ENCODE assay signal across 8 cellular contexts in the genomic region with DNA sequence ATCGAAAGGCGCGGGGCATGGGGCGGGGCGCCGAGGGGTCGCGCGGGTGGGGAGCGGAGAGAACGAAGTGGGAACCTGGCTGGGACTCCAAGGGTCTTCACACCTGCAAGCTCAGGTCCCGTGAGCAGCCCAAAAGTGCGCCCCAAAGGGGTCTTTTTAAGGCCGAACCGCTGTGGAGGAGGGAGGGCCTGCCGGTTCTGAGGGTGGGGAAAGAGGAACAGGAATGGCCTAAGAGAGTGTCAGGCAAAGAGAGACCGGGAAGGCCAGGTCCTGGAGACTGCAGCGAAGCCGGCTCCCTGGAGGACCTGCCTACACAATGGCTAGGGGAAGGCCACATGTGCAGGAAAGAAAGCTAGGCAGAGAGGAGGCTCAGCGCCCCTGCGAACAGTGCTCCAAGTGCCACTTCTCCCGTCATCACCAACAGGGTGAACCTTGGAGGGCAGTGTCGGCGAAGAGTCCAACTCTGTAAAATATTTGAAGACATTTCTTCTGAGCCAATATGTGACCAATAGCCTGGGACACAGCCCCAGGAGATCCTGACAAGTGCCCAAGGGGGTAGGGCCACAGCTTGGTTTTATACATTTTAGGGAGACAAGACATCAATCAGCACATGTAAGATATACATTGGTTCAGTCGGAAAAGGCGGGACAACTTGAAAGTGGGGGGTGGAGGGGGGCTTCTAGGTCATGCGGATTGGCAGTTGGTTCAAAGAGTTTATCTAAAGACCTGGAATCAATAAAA. TPM values are rescaled to one million over a fixed set of nuclear protein-coding genes. Genes with fewer than 3 reads are reported as not detected.
A peak's percentile ranks its signal among the peaks of the same experiment; 100 is the strongest.
DNase-seq lines count a peak whose midpoint lies in the region; ATAC-seq and TF ChIP-seq lines count a peak whose summit lies in the region.

No MANE protein-coding gene starts in this region.

- TF ChIP-seq CTCF in esophagus squamous epithelium (IDR thresholded peaks at IDR 0.05) = no peak
- no peak for TF ChIP-seq CTCF in GM13976 (IDR thresholded peaks at IDR 0.05; ENCODE audit: borderline replicate concordance, control extremely low read depth, extremely low read depth, insufficient read depth, missing control alignments)

- in situ Hi-C loops in GM13976 (cut with MboI; ENCODE audit: low sequenced_read_pairs, unreplicated experiment) = no loop called here

- 18 to 41% methylated on average over 12 to 19 of the region's 27 CpGs for WGBS in esophagus squamous epithelium, 2 donors

- intact Hi-C loops in esophagus squamous epithelium (cut with DNase I) = no loop called here

- H3K27ac ChIP-seq in esophagus squamous epithelium = peak overlapping the region; percentile 87 to 98 (median 98)

- H3K27me3 ChIP-seq in esophagus squamous epithelium = no peaks in the 10 kb centered on the region

- TF ChIP-seq POLR2A in esophagus squamous epithelium (IDR thresholded peaks at IDR 0.05) = no peak

- peaks cover 31 to 65% (median 46%) of the 10 kb centered on the region in 3 donors for H3K4me1 ChIP-seq in esophagus squamous epithelium

- H3K4me1 Mint-ChIP-seq in T-helper 2 cell treated with Interferon-gamma antibody and Interleukin-4, amounts not matched to agents 5 μg/mL and 100 μg/mL, for 36 hours (ENCODE audit: low read depth) = peaks cover 23% of the 10 kb centered on the region
- H3K4me1 Mint-ChIP-seq in natural killer cell treated with Interleukin-12 subunit alpha and Interleukin-12 subunit beta and Interleukin-15 and Interleukin-18, amount 100 ng/mL, for 72 hours (ENCODE audit: low read depth in 2 of 2) = peaks cover 25 to 30% of the 10 kb centered on the region in 2 donors

- H3K36me3 ChIP-seq in esophagus squamous epithelium = peaks cover 0 to 4% (median 0%) of the 10 kb centered on the region in 3 donors

- no peaks in the 10 kb centered on the region for H3K9me3 ChIP-seq in esophagus squamous epithelium

- ATAC-seq in natural killer cell treated with Interleukin-12 subunit alpha and Interleukin-12 subunit beta and Interleukin-15 and Interleukin-18, amount 100 ng/mL, for 72 hours = no peak
- ATAC-seq in GM21381 (IDR thresholded peaks at IDR 0.05; ENCODE audit: unreplicated experiment) (no peak), GM21737 (IDR thresholded peaks at IDR 0.05; ENCODE audit: unreplicated experiment) (no peak)

- H3K9me3 Mint-ChIP-seq in T-helper 2 cell treated with Interferon-gamma antibody and Interleukin-4, amounts not matched to agents 5 μg/mL and 100 μg/mL, for 36 hours = no peaks in the 10 kb centered on the region
- no peaks in the 10 kb centered on the region for H3K9me3 Mint-ChIP-seq in natural killer cell treated with Interleukin-12 subunit alpha and Interleukin-12 subunit beta and Interleukin-15 and Interleukin-18, amount 100 ng/mL, for 72 hours

- peak overlapping the region; percentile 72 for H3K27ac Mint-ChIP-seq in T-helper 2 cell treated with Interferon-gamma antibody and Interleukin-4, amounts not matched to agents 5 μg/mL and 100 μg/mL, for 36 hours
- H3K27ac Mint-ChIP-seq in natural killer cell treated with Interleukin-12 subunit alpha and Interleukin-12 subunit beta and Interleukin-15 and Interleukin-18, amount 100 ng/mL, for 72 hours = no peak overlapping the region

- peak overlapping the region; percentile 82 to 100 (median 95) for H3K4me3 ChIP-seq in esophagus squamous epithelium

- H3K4me3 Mint-ChIP-seq in T-helper 2 cell treated with Interferon-gamma antibody and Interleukin-4, amounts not matched to agents 5 μg/mL and 100 μg/mL, for 36 hours = peak overlapping the region; percentile 79
- H3K4me3 Mint-ChIP-seq in natural killer cell treated with Interleukin-12 subunit alpha and Interleukin-12 subunit beta and Interleukin-15 and Interleukin-18, amount 100 ng/mL, for 72 hours = peak overlapping the region; percentile 71

- peaks cover 2% of the 10 kb centered on the region for H3K36me3 Mint-ChIP-seq in T-helper 2 cell treated with Interferon-gamma antibody and Interleukin-4, amounts not matched to agents 5 μg/mL and 100 μg/mL, for 36 hours (ENCODE audit: low read depth)
- H3K36me3 Mint-ChIP-seq in natural killer cell treated with Interleukin-12 subunit alpha and Interleukin-12 subunit beta and Interleukin-15 and Interleukin-18, amount 100 ng/mL, for 72 hours = no peaks in the 10 kb centered on the region

- no peaks in the 10 kb centered on the region for H3K27me3 Mint-ChIP-seq in T-helper 2 cell treated with Interferon-gamma antibody and Interleukin-4, amounts not matched to agents 5 μg/mL and 100 μg/mL, for 36 hours (ENCODE audit: low read depth)
- no peaks in the 10 kb centered on the region for H3K27me3 Mint-ChIP-seq in natural killer cell treated with Interleukin-12 subunit alpha and Interleukin-12 subunit beta and Interleukin-15 and Interleukin-18, amount 100 ng/mL, for 72 hours

- no peak for DNase-seq in T-helper 2 cell treated with Interferon-gamma antibody and Interleukin-4, amounts not matched to agents 5 μg/mL and 100 μg/mL, for 36 hours (ENCODE audit: low spot score)
- DNase-seq in T-helper 2 cell (no peak), SHP77 treated with DMSO at 0.1 percent for 48 hours (lab: John Stamatoyannopoulos, UW) (peak; percentile 11), esophagus squamous epithelium (lab: John Stamatoyannopoulos, UW) (no peak), GM13976 (ENCODE audit: low spot score) (no peak)
- no peak for DNase-seq in natural killer cell treated with Interleukin-12 subunit alpha and Interleukin-12 subunit beta and Interleukin-15 and Interleukin-18, amount 100 ng/mL, for 72 hours (ENCODE audit: low spot score)

RNA-seq across cellular contexts. Expression of a gene that starts 0.7 kb away (rescaled TPM):
- total RNA-seq in esophagus squamous epithelium = 10 to 100 TPM; 42.5 to 75.2 (median 50.8) TPM
- total RNA-seq in natural killer cell treated with Interleukin-12 subunit alpha and Interleukin-12 subunit beta and Interleukin-15 and Interleukin-18, amount 100 ng/mL, for 72 hours = 10 to 100 TPM; 29.6 to 34.6 TPM

RNA-seq across cellular contexts. Expression of a gene that starts 8.2 kb away (rescaled TPM):
- total RNA-seq in esophagus squamous epithelium = under 1 TPM in 1 of 4 donors, not detected in 3; 0.18 TPM
- under 1 TPM in 1 of 2 donors, not detected in 1; 0.39 TPM for total RNA-seq in natural killer cell treated with Interleukin-12 subunit alpha and Interleukin-12 subunit beta and Interleukin-15 and Interleukin-18, amount 100 ng/mL, for 72 hours

RNA-seq across cellular contexts. Expression of a gene that starts 21.5 kb away (rescaled TPM):
- 10 to 100 TPM in 2 of 4 donors, 1 to 10 TPM in 2; 7.8 to 12.4 (median 10.4) TPM for total RNA-seq in esophagus squamous epithelium
- total RNA-seq in natural killer cell treated with Interleukin-12 subunit alpha and Interleukin-12 subunit beta and Interleukin-15 and Interleukin-18, amount 100 ng/mL, for 72 hours = 10 to 100 TPM; 30.0 to 38.6 TPM

RNA-seq across cellular contexts. Expression of a gene that starts 27.2 kb away (rescaled TPM):
- not detected for total RNA-seq in esophagus squamous epithelium
- total RNA-seq in natural killer cell treated with Interleukin-12 subunit alpha and Interleukin-12 subunit beta and Interleukin-15 and Interleukin-18, amount 100 ng/mL, for 72 hours = not detected

RNA-seq across cellular contexts. Expression of a gene that starts 55.6 kb away (rescaled TPM):
- total RNA-seq in esophagus squamous epithelium = 10 to 100 TPM; 49.2 to 68.0 (median 57.3) TPM
- 10 to 100 TPM; 44.5 to 44.7 TPM for total RNA-seq in natural killer cell treated with Interleukin-12 subunit alpha and Interleukin-12 subunit beta and Interleukin-15 and Interleukin-18, amount 100 ng/mL, for 72 hours
